In the genomic region with DNA sequence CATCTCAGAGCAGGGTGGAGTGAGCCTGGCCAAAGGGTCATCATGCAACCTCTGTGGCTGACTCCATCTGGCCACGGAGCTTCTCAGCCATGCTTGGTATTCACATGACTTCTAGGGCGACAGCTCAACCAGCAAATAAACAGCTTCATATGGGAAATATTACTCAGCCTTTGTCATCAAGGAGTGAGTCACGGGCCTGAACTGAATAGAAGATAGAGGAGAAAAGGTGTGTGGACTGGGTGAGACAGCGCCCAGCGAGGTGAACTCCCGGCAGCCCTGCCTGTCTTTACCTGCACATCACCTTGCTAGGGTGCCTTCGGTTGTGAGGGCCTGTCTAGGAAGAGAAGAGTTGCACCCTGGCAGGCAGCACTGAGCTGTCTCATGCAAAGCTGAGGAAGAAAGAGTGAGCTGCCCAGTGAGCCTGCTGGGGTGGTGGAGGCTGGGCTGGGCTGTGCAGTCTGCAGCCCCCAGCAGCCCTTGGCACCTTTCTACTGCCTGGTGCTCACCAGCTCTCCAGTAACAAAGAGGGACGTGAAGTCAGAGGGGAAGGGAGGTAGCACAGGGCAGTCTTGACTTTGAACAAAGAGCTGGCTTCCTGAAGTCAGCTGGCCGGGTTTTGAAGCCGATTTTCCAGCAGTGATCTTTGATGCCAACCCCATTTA, we compare ENCODE assay signal across 8 cellular contexts.
DNase-seq lines count a peak whose midpoint lies in the region; ATAC-seq and TF ChIP-seq lines count a peak whose summit lies in the region.

No MANE protein-coding gene starts in this region.

- peak overlapping the region; percentile 37 for H3K27ac Mint-ChIP-seq in T-helper 1 cell treated with Interleukin-12 subunit alpha and Interleukin-12 subunit beta and Interleukin-4 antibody, amounts not matched to agents 30 μg/mL and 1 μg/mL, for 36 hours

- H3K79me1 ChIP-seq in mesendoderm (ENCODE audit: low read length), result no peaks in the 10 kb centered on the region

- DNase-seq in left ventricle myocardium inferior (no peak), cardiac septum (ENCODE audit: low spot score) (no peak), glomerular endothelial cell (ENCODE audit: extremely low read depth, low read depth, low spot score) (peak; percentile 73), stomach (peak; percentile 65), mesendoderm (no peak), NCI-H446 treated with DMSO at 0.1 percent for 48 hours (lab: John Stamatoyannopoulos, UW) (no peak)

- no peak overlapping the region for H3K23ac ChIP-seq in mesendoderm (ENCODE audit: low read length)

- H3K27ac ChIP-seq in left ventricle myocardium inferior (replicated peaks) (peak overlapping the region; percentile 82), stomach (peak overlapping the region; percentile 54 to 88 (median 84)), mesendoderm (ENCODE audit: low read depth, low read length) (no peak overlapping the region)

- no peak overlapping the region for H3K4me2 ChIP-seq in mesendoderm (ENCODE audit: low read length)

- no peak overlapping the region for H3K4ac ChIP-seq in mesendoderm (ENCODE audit: low read depth, low read length)

- no peak overlapping the region for H4K8ac ChIP-seq in mesendoderm (ENCODE audit: low read depth, low read length)

- H3K4me3 ChIP-seq in left ventricle myocardium inferior, result no peak overlapping the region
- no peak overlapping the region for H3K4me3 ChIP-seq in stomach
- no peak overlapping the region for H3K4me3 ChIP-seq in mesendoderm (ENCODE audit: low read length)

- H3K9me3 Mint-ChIP-seq in T-helper 1 cell treated with Interleukin-12 subunit alpha and Interleukin-12 subunit beta and Interleukin-4 antibody, amounts not matched to agents 30 μg/mL and 1 μg/mL, for 36 hours, result no peaks in the 10 kb centered on the region

- H4K5ac ChIP-seq in mesendoderm (ENCODE audit: low read length), result no peak overlapping the region

- H3K36me3 ChIP-seq in left ventricle myocardium inferior (no peaks in the 10 kb centered on the region), stomach (no peaks in the 10 kb centered on the region), mesendoderm (ENCODE audit: control insufficient read depth, insufficient read depth, low read length) (no peaks in the 10 kb centered on the region)

- WGBS in stomach, 5 donors, result 33 to 54% (median 47%) methylated on average over 9 to 10 of the region's 10 CpGs
- no CpG with 5 or more reads among the region's 10 CpGs for WGBS in mesendoderm (ENCODE audit: extremely low coverage, insufficient coverage, low lambda C conversion rate)

- H3K27me3 ChIP-seq in left ventricle myocardium inferior (ENCODE audit: low read depth), result no peaks in the 10 kb centered on the region
- H3K27me3 ChIP-seq in stomach, result no peaks in the 10 kb centered on the region
- H3K27me3 ChIP-seq in mesendoderm (ENCODE audit: insufficient read depth, low read length, poor library complexity), result no peaks in the 10 kb centered on the region

- peak; percentile 63 for TF ChIP-seq EP300 in stomach (IDR thresholded peaks at IDR 0.05)

- no peak for TF ChIP-seq POLR2A in stomach (IDR thresholded peaks at IDR 0.05)

- H3K4me3 Mint-ChIP-seq in T-helper 1 cell treated with Interleukin-12 subunit alpha and Interleukin-12 subunit beta and Interleukin-4 antibody, amounts not matched to agents 30 μg/mL and 1 μg/mL, for 36 hours, result peak overlapping the region; percentile 11

- H3K4me1 ChIP-seq in left ventricle myocardium inferior (peaks cover 68% of the 10 kb centered on the region), stomach (peaks cover 33 to 60% (median 48%) of the 10 kb centered on the region in 4 donors), mesendoderm (ENCODE audit: control insufficient read depth, low read depth, low read length) (no peaks in the 10 kb centered on the region)

- H2BK5ac ChIP-seq in mesendoderm (ENCODE audit: low read length), result no peak overlapping the region

- H3K36me3 Mint-ChIP-seq in T-helper 1 cell treated with Interleukin-12 subunit alpha and Interleukin-12 subunit beta and Interleukin-4 antibody, amounts not matched to agents 30 μg/mL and 1 μg/mL, for 36 hours (ENCODE audit: low read depth), result no peaks in the 10 kb centered on the region

- no peak overlapping the region for H2BK120ac ChIP-seq in mesendoderm (ENCODE audit: low read depth, low read length)

- H3K4me1 Mint-ChIP-seq in T-helper 1 cell treated with Interleukin-12 subunit alpha and Interleukin-12 subunit beta and Interleukin-4 antibody, amounts not matched to agents 30 μg/mL and 1 μg/mL, for 36 hours (ENCODE audit: low read depth), result peaks cover 9% of the 10 kb centered on the region

- no peaks in the 10 kb centered on the region for H3K79me2 ChIP-seq in mesendoderm (ENCODE audit: control insufficient read depth, insufficient read depth, low read length)

- no peak overlapping the region for H2BK15ac ChIP-seq in mesendoderm (replicated peaks; ENCODE audit: low read depth)

- no peaks in the 10 kb centered on the region for H3K9me3 ChIP-seq in left ventricle myocardium inferior (replicated peaks)
- no peaks in the 10 kb centered on the region for H3K9me3 ChIP-seq in stomach

- no peak overlapping the region for H3K18ac ChIP-seq in mesendoderm (ENCODE audit: low read length)

- no peak for ATAC-seq in HG03097 (IDR thresholded peaks at IDR 0.05; ENCODE audit: low FRiP score, unreplicated experiment)

- H3K27me3 Mint-ChIP-seq in T-helper 1 cell treated with Interleukin-12 subunit alpha and Interleukin-12 subunit beta and Interleukin-4 antibody, amounts not matched to agents 30 μg/mL and 1 μg/mL, for 36 hours (ENCODE audit: low read depth), result peaks cover 13% of the 10 kb centered on the region

- TF ChIP-seq CTCF in left ventricle myocardium inferior (IDR thresholded peaks at IDR 0.05; ENCODE audit: borderline replicate concordance), result no peak
- no peak for TF ChIP-seq CTCF in stomach (IDR thresholded peaks at IDR 0.05)

- intact Hi-C loops in left ventricle myocardium inferior (cut with micrococcal nuclease) (no loop called here), cardiac septum (cut with DNase I) (loop anchor here (10.0 kb wide), 1 partner anchor 122 kb away; no protein-coding TSS in a partner anchor), stomach (cut with DNase I; ENCODE audit: low total_unique reads) (no loop called here)

- H2AK5ac ChIP-seq in mesendoderm (ENCODE audit: low read length), result no peak overlapping the region

- H3K9ac ChIP-seq in mesendoderm (ENCODE audit: low read length), result no peak overlapping the region

- no peak overlapping the region for H3K56ac ChIP-seq in mesendoderm (ENCODE audit: low read length)

Comparison
In these comparisons a context has a peak if more than half of its experiments do, and no peak if none do; other contexts are left out.
1. DNase-seq: peak in glomerular endothelial cell (single experiment) and stomach (single experiment); none in left ventricle myocardium inferior (single experiment), cardiac septum (single experiment), mesendoderm (single experiment) and NCI-H446 treated with DMSO at 0.1 percent for 48 hours (single experiment).